18 cellular contexts compared by ENCODE assay signal in genomic region chr7:73573276-73573675, GRCh38. TPM values are rescaled to one million over a fixed set of nuclear protein-coding genes. Genes with fewer than 3 reads are reported as not detected.
A peak's percentile ranks its signal among the peaks of the same experiment; 100 is the strongest.
DNase-seq lines count a peak whose midpoint lies in the region; ATAC-seq, FAIRE-seq and TF ChIP-seq lines count a peak whose summit lies in the region.
"Had no signal": no experiment of that assay in that cellular context is flagged by ENCODE, and none has a peak within 500 bp of the region (broad histone marks: within the 10 kb centered on the region; RNA-seq: fewer than 3 reads in every experiment).

No MANE protein-coding gene starts in this region.

- TF ChIP-seq POLR2A in K562 (conservative IDR thresholded peaks at IDR 0.05) (no peak), esophagus muscularis mucosa (IDR thresholded peaks at IDR 0.05; ENCODE audit: low read depth) (no peak)

- H3K27ac ChIP-seq in cardiac muscle cell (peak overlapping the region; percentile 79), right cardiac atrium (ENCODE audit: low read length) (no peak overlapping the region), K562 (ENCODE audit: extremely low read depth, low read depth, low read length) (peak overlapping the region; percentile 73), esophagus muscularis mucosa (replicated peaks in 1 of 4) (no peak overlapping the region)
- H3K27ac ChIP-seq: BLaER1 treated with 17β-estradiol and CSF1 and Interleukin-3, amounts not matched to agents 10 nM and 100 nM had no signal

- TF ChIP-seq EP300 in K562 (IDR thresholded peaks at IDR 0.05; ENCODE audit: low read length) (no peak), esophagus muscularis mucosa (IDR thresholded peaks at IDR 0.05) (no peak)

- no peaks in the 10 kb centered on the region for H3K9me3 ChIP-seq in cardiac muscle cell (ENCODE audit: low read depth)
- no peaks in the 10 kb centered on the region for H3K9me3 ChIP-seq in right cardiac atrium (ENCODE audit: control insufficient read depth, low read length)
- no peaks in the 10 kb centered on the region for H3K9me3 ChIP-seq in K562 (replicated peaks; ENCODE audit: control insufficient read depth, insufficient read depth, low read depth, low read length)
- no peaks in the 10 kb centered on the region for H3K9me3 ChIP-seq in esophagus muscularis mucosa
- H3K9me3 ChIP-seq: BLaER1 treated with 17β-estradiol and CSF1 and Interleukin-3, amounts not matched to agents 10 nM and 100 nM had no signal

- ATAC-seq in right cardiac atrium (no peak), K562 (no peak), GM19328 (IDR thresholded peaks at IDR 0.05; ENCODE audit: unreplicated experiment) (no peak)

- no peaks in the 10 kb centered on the region for H3K27me3 ChIP-seq in cardiac muscle cell
- H3K27me3 ChIP-seq in right cardiac atrium (ENCODE audit: control insufficient read depth, insufficient read depth): no peaks in the 10 kb centered on the region
- H3K27me3 ChIP-seq in K562 (ENCODE audit: control insufficient read depth in 2 of 2, insufficient read depth in 2 of 2, low read length in 2 of 2): no peaks in the 10 kb centered on the region
- H3K27me3 ChIP-seq in esophagus muscularis mucosa: no peaks in the 10 kb centered on the region
- H3K27me3 ChIP-seq: BLaER1 treated with 17β-estradiol and CSF1 and Interleukin-3, amounts not matched to agents 10 nM and 100 nM had no signal

- 90% methylated on average over 9 of the region's 9 CpGs for WGBS in right cardiac atrium
- WGBS in K562 (ENCODE audit: insufficient coverage, low coverage, missing lambda C conversion rate): 58% methylated on average over 9 of the region's 9 CpGs
- WGBS in esophagus muscularis mucosa: 98% methylated on average over 9 of the region's 9 CpGs

- in situ Hi-C loops in K562 (cut with MboI): no loop called here

- peaks cover 65% of the 10 kb centered on the region for H3K79me2 ChIP-seq in K562 (ENCODE audit: control insufficient read depth, insufficient read depth, low read length)

- TF ChIP-seq CTCF in cardiac muscle cell (IDR thresholded peaks at IDR 0.05; ENCODE audit: low read depth, low read length): no peak
- no peak for TF ChIP-seq CTCF in K562 (IDR thresholded peaks at IDR 0.05 in 2 of 3, conservative IDR thresholded peaks at IDR 0.05 in 1 of 3; ENCODE audit: insufficient read depth in 2 of 3, low read depth in 1 of 3, low read length in 3 of 3)
- no peak for TF ChIP-seq CTCF in esophagus muscularis mucosa (IDR thresholded peaks at IDR 0.05)

- H3K9me1 ChIP-seq in K562 (ENCODE audit: control insufficient read depth, insufficient read depth, low read length): peaks cover 9% of the 10 kb centered on the region

- peaks cover 39% of the 10 kb centered on the region for H4K20me1 ChIP-seq in K562 (replicated peaks; ENCODE audit: control insufficient read depth, insufficient read depth, low read length)

- DNase-seq in cardiac muscle cell (ENCODE audit: low read depth in 1 of 2, low spot score in 1 of 2) (no peak), right cardiac atrium (no peak), K562 (ENCODE audit: extremely low read depth in 1 of 4, low spot score in 3 of 4) (no peak), pons (ENCODE audit: low spot score) (peak; percentile 41), esophagus muscularis mucosa (ENCODE audit: extremely low spot score) (no peak), iPS-NIHi7 (ENCODE audit: extremely low spot score) (no peak)
- DNase-seq: ACHN; CD4-positive, CD25-positive, alpha-beta regulatory T cell; DMS53; GF-D8; HCEC 1CT; HFFc6 had no signal

- no TSS peak for BruUV-seq in K562 (replicated peaks; lab: Mats Ljungman, UMichigan)

- peaks cover 44% of the 10 kb centered on the region for H3K36me3 ChIP-seq in cardiac muscle cell
- peaks cover 79% of the 10 kb centered on the region for H3K36me3 ChIP-seq in K562 (ENCODE audit: control insufficient read depth, insufficient read depth, low read length)
- peaks cover 44 to 79% (median 66%) of the 10 kb centered on the region in 4 donors for H3K36me3 ChIP-seq in esophagus muscularis mucosa

- CTCF ChIA-PET in K562 (lab: Yijun Ruan, JAX; ENCODE audit: low intra/inter-chr PET ratio): no interaction called here

- FAIRE-seq in K562 (lab: Jason Lieb, UNC): no peak
- FAIRE-seq: GM19239, H1, HTR-8/SVneo had no signal

- H2AFZ ChIP-seq in K562 (ENCODE audit: low read depth, low read length): no peak overlapping the region

- peak overlapping the region; percentile 61 for H3K4me2 ChIP-seq in K562 (ENCODE audit: insufficient read depth, low read length)
- H3K4me2 ChIP-seq: BLaER1 treated with 17β-estradiol and CSF1 and Interleukin-3, amounts not matched to agents 10 nM and 100 nM had no signal

- intact Hi-C loops in right cardiac atrium (cut with DNase I) (no loop called here), K562 (cut with micrococcal nuclease) (no loop called here), esophagus muscularis mucosa (cut with DNase I) (no loop called here)

- H3K4me3 ChIP-seq in cardiac muscle cell: no peak overlapping the region
- H3K4me3 ChIP-seq in right cardiac atrium (ENCODE audit: low read length): no peak overlapping the region
- H3K4me3 ChIP-seq in K562: no peak overlapping the region
- no peak overlapping the region for H3K4me3 ChIP-seq in esophagus muscularis mucosa
- H3K4me3 ChIP-seq: BLaER1 treated with 17β-estradiol and CSF1 and Interleukin-3, amounts not matched to agents 10 nM and 100 nM had no signal

- H3K9ac ChIP-seq in K562 (ENCODE audit: insufficient read depth in 1 of 2, low read depth in 2 of 2, low read length in 2 of 2): peak overlapping the region; percentile 13 to 86; a peak in 2 of 4 replicates

- POLR2A ChIA-PET in K562 (lab: Yijun Ruan, JAX): interaction anchor here (0.6 to 5.6 kb wide), 3 partner anchors 7 to 147 kb away, joined by 3 to 72 read pairs (median 4); no protein-coding TSS in a partner anchor

- H3K4me1 ChIP-seq in cardiac muscle cell (ENCODE audit: low read depth) (peaks cover 18% of the 10 kb centered on the region), right cardiac atrium (ENCODE audit: control insufficient read depth, insufficient read depth, low read length) (peaks cover 3% of the 10 kb centered on the region), K562 (replicated peaks in 1 of 2; ENCODE audit: control insufficient read depth in 2 of 2, insufficient read depth in 2 of 2, low read length in 2 of 2) (peaks cover 41 to 66% of the 10 kb centered on the region in 2 experiments), esophagus muscularis mucosa (peaks cover 16 to 30% (median 24%) of the 10 kb centered on the region in 4 donors)

- TF ChIP-seq RAD21 in K562 (CRISPR knock-in tag; conservative IDR thresholded peaks at IDR 0.05 in 1 of 2, IDR thresholded peaks at IDR 0.05 in 1 of 2): no peak

RNA-seq across cellular contexts. Expression of gene TBL2, which starts 5.1 kb away (rescaled TPM):
- total RNA-seq in cardiac muscle cell: 79.0 and 80.3 TPM in 2 replicates
- polyA plus RNA-seq in cardiac muscle cell: 65.3 and 70.8 TPM in 2 replicates
- 10 to 100 TPM; 11.4 to 26.1 (median 11.7) TPM for total RNA-seq in right cardiac atrium
- polyA plus RNA-seq in right cardiac atrium: 6.4 TPM
- 126 and 292 TPM in 2 replicates for total RNA-seq in K562 (2011; cell fraction: chromatin; rRNA removed; ENCODE audit: low replicate concordance)
- 220 and 224 TPM in 2 replicates for total RNA-seq in K562 (2011; cell fraction: nucleolus; rRNA removed)
- 142 and 163 TPM in 2 replicates for total RNA-seq in K562 (2011; cell fraction: nucleoplasm; rRNA removed)
- 82.1 and 123 TPM in 2 replicates for total RNA-seq in K562 (2014; rRNA removed)
- 40.0 and 42.0 TPM in 2 replicates for total RNA-seq in K562 (2014; rRNA removed; fragmentation: Illumina TruSeq; extraction: Trizol)
- 54.1 and 60.6 TPM in 2 replicates for total RNA-seq in K562 (2015; rRNA removed; fragmentation: Illumina TruSeq; extraction: Trizol)
- 70.3 and 70.8 TPM in 2 replicates for total RNA-seq in K562 (2021)
- polyA plus RNA-seq in K562 (2011; rRNA removed): 47.7 and 49.2 TPM in 2 replicates
- 48.9 and 107 TPM in 2 replicates for polyA plus RNA-seq in K562 (2011; cell fraction: cytosol; rRNA removed)
- 45.7 and 87.5 TPM in 2 replicates for polyA plus RNA-seq in K562 (2011; cell fraction: nucleus; rRNA removed)
- polyA plus RNA-seq in K562 (2012): 51.9 and 71.5 TPM in 2 replicates
- 43.8 and 48.8 TPM in 2 replicates for polyA plus RNA-seq in K562 (2014; fragmentation: Illumina TruSeq; extraction: Trizol)
- 1 to 10 TPM; 2.5 to 3.0 TPM for polyA plus RNA-seq in K562 (2014; fragmentation: Nextera tagmentation; extraction: Ambion mirVana)
- 61.5 and 67.3 TPM in 2 replicates for polyA plus RNA-seq in K562 (2014; rRNA removed)
- 57.4 and 92.0 TPM in 2 replicates for polyA minus RNA-seq in K562 (2011; rRNA and poly(A)+ RNA removed)
- polyA minus RNA-seq in K562 (2011; cell fraction: cytosol; rRNA and poly(A)+ RNA removed): 81.1 and 112 TPM in 2 replicates
- polyA minus RNA-seq in K562 (2011; cell fraction: nucleus; rRNA and poly(A)+ RNA removed): 51.6 and 57.1 TPM in 2 replicates
- total RNA-seq in esophagus muscularis mucosa: 10 to 100 TPM; 19.1 to 52.5 (median 38.2) TPM

RNA-seq across cellular contexts. Expression of gene BCL7B, which starts 15.8 kb away (rescaled TPM):
- 34.4 and 36.7 TPM in 2 replicates for total RNA-seq in cardiac muscle cell
- 37.8 and 45.7 TPM in 2 replicates for polyA plus RNA-seq in cardiac muscle cell
- 10 to 100 TPM; 75.5 to 83.5 (median 77.1) TPM for total RNA-seq in right cardiac atrium
- 83.9 TPM for polyA plus RNA-seq in right cardiac atrium
- total RNA-seq in K562 (2011; cell fraction: chromatin; rRNA removed; ENCODE audit: low replicate concordance): 35.3 and 79.3 TPM in 2 replicates
- total RNA-seq in K562 (2011; cell fraction: nucleolus; rRNA removed): 50.1 and 62.0 TPM in 2 replicates
- total RNA-seq in K562 (2011; cell fraction: nucleoplasm; rRNA removed): 53.5 and 56.9 TPM in 2 replicates
- total RNA-seq in K562 (2014; rRNA removed): 26.1 and 27.8 TPM in 2 replicates
- 21.4 and 23.0 TPM in 2 replicates for total RNA-seq in K562 (2014; rRNA removed; fragmentation: Illumina TruSeq; extraction: Trizol)
- total RNA-seq in K562 (2015; rRNA removed; fragmentation: Illumina TruSeq; extraction: Trizol): 30.2 and 32.9 TPM in 2 replicates
- total RNA-seq in K562 (2021): 57.5 and 59.2 TPM in 2 replicates
- polyA plus RNA-seq in K562 (2011; rRNA removed): 45.3 and 53.1 TPM in 2 replicates
- polyA plus RNA-seq in K562 (2011; cell fraction: cytosol; rRNA removed): 44.7 and 90.9 TPM in 2 replicates
- 28.1 and 45.3 TPM in 2 replicates for polyA plus RNA-seq in K562 (2011; cell fraction: nucleus; rRNA removed)
- 66.1 and 72.9 TPM in 2 replicates for polyA plus RNA-seq in K562 (2012)
- polyA plus RNA-seq in K562 (2014; fragmentation: Illumina TruSeq; extraction: Trizol): 67.8 and 73.2 TPM in 2 replicates
- polyA plus RNA-seq in K562 (2014; fragmentation: Nextera tagmentation; extraction: Ambion mirVana): 10 to 100 TPM in 1 of 2 experiments, 1 to 10 TPM in 1; 10.0 to 13.4 TPM
- polyA plus RNA-seq in K562 (2014; rRNA removed): 54.4 and 70.6 TPM in 2 replicates
- 23.5 and 40.3 TPM in 2 replicates for polyA minus RNA-seq in K562 (2011; rRNA and poly(A)+ RNA removed)
- polyA minus RNA-seq in K562 (2011; cell fraction: cytosol; rRNA and poly(A)+ RNA removed): 27.4 and 33.3 TPM in 2 replicates
- 13.7 and 15.9 TPM in 2 replicates for polyA minus RNA-seq in K562 (2011; cell fraction: nucleus; rRNA and poly(A)+ RNA removed)
- 100 to 1,000 TPM; 107 to 131 (median 109) TPM for total RNA-seq in esophagus muscularis mucosa

RNA-seq across cellular contexts. Expression of gene MLXIPL, which starts 51.0 kb away (rescaled TPM):
- total RNA-seq in cardiac muscle cell (0.07 and 1.8 TPM in 2 replicates), right cardiac atrium (1 to 10 TPM; 3.2 to 5.9 (median 3.6) TPM), K562 (2014; rRNA removed) (6.0 and 8.9 TPM in 2 replicates), K562 (2014; rRNA removed; fragmentation: Illumina TruSeq; extraction: Trizol) (0.61 and 0.91 TPM in 2 replicates), K562 (2015; rRNA removed; fragmentation: Illumina TruSeq; extraction: Trizol) (1.4 and 1.7 TPM in 2 replicates), K562 (2021) (10.2 and 11.8 TPM in 2 replicates), esophagus muscularis mucosa (10 to 100 TPM in 2 of 4 donors, 1 to 10 TPM in 2; 6.5 to 19.5 (median 10.3) TPM)
- polyA plus RNA-seq in cardiac muscle cell (1.2 and 1.7 TPM in 2 replicates), right cardiac atrium (14.8 TPM), K562 (2011; rRNA removed) (0.59 and 3.4 TPM in 2 replicates), K562 (2014; fragmentation: Illumina TruSeq; extraction: Trizol) (2.7 and 4.4 TPM in 2 replicates), K562 (2014; fragmentation: Nextera tagmentation; extraction: Ambion mirVana) (under 1 TPM; 0.11 to 0.17 TPM), K562 (2014; rRNA removed) (11.1 and 18.4 TPM in 2 replicates)
- total RNA-seq in K562 (2011; cell fraction: chromatin; rRNA removed; ENCODE audit: low replicate concordance): 12.6 and 32.2 TPM in 2 replicates
- total RNA-seq in K562 (2011; cell fraction: nucleolus; rRNA removed): 12.8 and 16.5 TPM in 2 replicates
- 14.2 and 15.9 TPM in 2 replicates for total RNA-seq in K562 (2011; cell fraction: nucleoplasm; rRNA removed)
- polyA plus RNA-seq in K562 (2011; cell fraction: cytosol; rRNA removed): 1.5 and 1.7 TPM in 2 replicates
- 22.7 and 25.6 TPM in 2 replicates for polyA plus RNA-seq in K562 (2011; cell fraction: nucleus; rRNA removed)
- 5.1 and 47.6 TPM in 2 replicates for polyA plus RNA-seq in K562 (2012)
- 0.39 and 0.69 TPM in 2 replicates for polyA minus RNA-seq in K562 (2011; rRNA and poly(A)+ RNA removed)
- polyA minus RNA-seq in K562 (2011; cell fraction: cytosol; rRNA and poly(A)+ RNA removed): 1.3 and 2.9 TPM in 2 replicates
- 6.7 and 13.7 TPM in 2 replicates for polyA minus RNA-seq in K562 (2011; cell fraction: nucleus; rRNA and poly(A)+ RNA removed)
- total RNA-seq: A172; CD4-positive, CD25-positive, alpha-beta regulatory T cell; HFFc6 had no signal
- polyA plus RNA-seq: CD4-positive, CD25-positive, alpha-beta regulatory T cell had no signal

RNA-seq across cellular contexts. Expression of gene BAZ1B, which starts 51.2 kb away (rescaled TPM):
- total RNA-seq in cardiac muscle cell: 35.1 and 42.5 TPM in 2 replicates
- 18.1 and 19.7 TPM in 2 replicates for polyA plus RNA-seq in cardiac muscle cell
- 10 to 100 TPM; 39.9 to 48.3 (median 45.4) TPM for total RNA-seq in right cardiac atrium
- 24.4 TPM for polyA plus RNA-seq in right cardiac atrium
- total RNA-seq in K562 (2011; cell fraction: chromatin; rRNA removed; ENCODE audit: low replicate concordance): 64.1 and 159 TPM in 2 replicates
- total RNA-seq in K562 (2011; cell fraction: nucleolus; rRNA removed): 37.9 and 44.9 TPM in 2 replicates
- 79.0 and 92.8 TPM in 2 replicates for total RNA-seq in K562 (2011; cell fraction: nucleoplasm; rRNA removed)
- total RNA-seq in K562 (2014; rRNA removed): 79.5 and 89.0 TPM in 2 replicates
- total RNA-seq in K562 (2014; rRNA removed; fragmentation: Illumina TruSeq; extraction: Trizol): 129 and 136 TPM in 2 replicates
- 131 and 134 TPM in 2 replicates for total RNA-seq in K562 (2015; rRNA removed; fragmentation: Illumina TruSeq; extraction: Trizol)
- total RNA-seq in K562 (2021): 100 and 107 TPM in 2 replicates
- polyA plus RNA-seq in K562 (2011; rRNA removed): 28.8 and 50.9 TPM in 2 replicates
- 22.0 and 24.5 TPM in 2 replicates for polyA plus RNA-seq in K562 (2011; cell fraction: cytosol; rRNA removed)
- 25.8 and 37.2 TPM in 2 replicates for polyA plus RNA-seq in K562 (2011; cell fraction: nucleus; rRNA removed)
- polyA plus RNA-seq in K562 (2012): 63.5 and 70.7 TPM in 2 replicates
- polyA plus RNA-seq in K562 (2014; fragmentation: Illumina TruSeq; extraction: Trizol): 94.3 and 110 TPM in 2 replicates
- polyA plus RNA-seq in K562 (2014; fragmentation: Nextera tagmentation; extraction: Ambion mirVana): 10 to 100 TPM; 15.0 to 27.5 TPM
- polyA plus RNA-seq in K562 (2014; rRNA removed): 56.3 and 68.4 TPM in 2 replicates
- 81.7 and 114 TPM in 2 replicates for polyA minus RNA-seq in K562 (2011; rRNA and poly(A)+ RNA removed)
- 41.5 and 59.2 TPM in 2 replicates for polyA minus RNA-seq in K562 (2011; cell fraction: cytosol; rRNA and poly(A)+ RNA removed)
- polyA minus RNA-seq in K562 (2011; cell fraction: nucleus; rRNA and poly(A)+ RNA removed): 19.9 and 33.0 TPM in 2 replicates
- 10 to 100 TPM; 55.3 to 72.2 (median 66.2) TPM for total RNA-seq in esophagus muscularis mucosa

Comparison
In these comparisons a context has a peak if more than half of its experiments do, and no peak if none do; other contexts are left out.
1. H3K27ac ChIP-seq: peak in cardiac muscle cell (single experiment) and K562 (single experiment); none in right cardiac atrium (single experiment) and esophagus muscularis mucosa (0 of 4).